Comparison of ENCODE assay signal across 17 cellular contexts in genomic region chr10:101071885-101072433, GRCh38. TPM values are rescaled to one million over a fixed set of nuclear protein-coding genes. Genes with fewer than 3 reads are reported as not detected.
A peak's percentile ranks its signal among the peaks of the same experiment; 100 is the strongest.
DNase-seq lines count a peak whose midpoint lies in the region; ATAC-seq and TF ChIP-seq lines count a peak whose summit lies in the region.
"Had no signal": no experiment of that assay in that cellular context is flagged by ENCODE, and none has a peak within 500 bp of the region (broad histone marks: within the 10 kb centered on the region; RNA-seq: fewer than 3 reads in every experiment).

No MANE protein-coding gene starts in this region.

- TF ChIP-seq CTCF in DOHH2 (IDR thresholded peaks at IDR 0.05; ENCODE audit: low read depth, low read length, poor library complexity, severe bottlenecking) (no peak), lower lobe of right lung (IDR thresholded peaks at IDR 0.05) (no peak), spleen (IDR thresholded peaks at IDR 0.05 in 8 of 11, conservative IDR thresholded peaks at IDR 0.05 in 3 of 11) (no peak)

- peaks cover 59% of the 10 kb centered on the region for H3K4me1 ChIP-seq in DOHH2 (ENCODE audit: control insufficient read depth, low read length)
- peaks cover 83% of the 10 kb centered on the region for H3K4me1 ChIP-seq in Karpas-422 (ENCODE audit: low read length)
- peaks cover 25% of the 10 kb centered on the region for H3K4me1 ChIP-seq in lower lobe of right lung
- H3K4me1 ChIP-seq in spleen = peaks cover 7 to 49% (median 39%) of the 10 kb centered on the region in 6 donors

- TF ChIP-seq POLR2A in spleen (IDR thresholded peaks at IDR 0.05) = no peak

- H3K9ac ChIP-seq in Karpas-422 (ENCODE audit: low read length) = peak overlapping the region; percentile 74
- H3K9ac ChIP-seq: SK-N-SH had no signal

- 0 out of 2 replicates have a peak overlapping the region, but pooled peaks have one; percentile 9 for H2AFZ ChIP-seq in Karpas-422 (ENCODE audit: low read length)

- peak overlapping the region; percentile 55 for H3K4me3 ChIP-seq in DOHH2 (ENCODE audit: low read length)
- H3K4me3 ChIP-seq in Karpas-422 (ENCODE audit: low read length) = peak overlapping the region; percentile 51
- H3K4me3 ChIP-seq in lower lobe of right lung = no peak overlapping the region
- no peak overlapping the region for H3K4me3 ChIP-seq in spleen
- H3K4me3 ChIP-seq: HAP-1 had no signal

- H3K79me2 ChIP-seq in DOHH2 (ENCODE audit: control insufficient read depth, low read length) (no peaks in the 10 kb centered on the region), Karpas-422 (ENCODE audit: low read length) (no peaks in the 10 kb centered on the region)

- H3F3A ChIP-seq in DOHH2 (ENCODE audit: control insufficient read depth, insufficient read depth) = peaks cover 15% of the 10 kb centered on the region

- ATAC-seq in lower lobe of right lung (no peak), GM21576 (IDR thresholded peaks at IDR 0.05; ENCODE audit: unreplicated experiment) (no peak)

- no peaks in the 10 kb centered on the region for H3K9me2 ChIP-seq in DOHH2 (replicated peaks; ENCODE audit: control insufficient read depth, low read length)
- H3K9me2 ChIP-seq in Karpas-422 (replicated peaks; ENCODE audit: insufficient read depth, low read length) = no peaks in the 10 kb centered on the region
- H3K9me2 ChIP-seq: SK-N-SH had no signal

- H3K36me3 ChIP-seq in DOHH2 (ENCODE audit: control insufficient read depth, low read length) (no peaks in the 10 kb centered on the region), Karpas-422 (ENCODE audit: insufficient read depth, low read length) (no peaks in the 10 kb centered on the region), lower lobe of right lung (no peaks in the 10 kb centered on the region), spleen (no peaks in the 10 kb centered on the region)
- H3K36me3 ChIP-seq: HAP-1 had no signal

- 64 to 75% (median 68%) methylated on average over 7 of the region's 7 CpGs for WGBS in spleen, 5 donors

- intact Hi-C loops in lower lobe of right lung (cut with DNase I) (no loop called here), spleen (cut with DNase I; ENCODE audit: low total_unique reads) (no loop called here)

- H3K9me3 ChIP-seq in DOHH2 (ENCODE audit: control insufficient read depth, insufficient read depth, low read length) = no peaks in the 10 kb centered on the region
- no peaks in the 10 kb centered on the region for H3K9me3 ChIP-seq in Karpas-422 (ENCODE audit: low read length)
- no peaks in the 10 kb centered on the region for H3K9me3 ChIP-seq in lower lobe of right lung
- no peaks in the 10 kb centered on the region for H3K9me3 ChIP-seq in spleen
- H3K9me3 ChIP-seq: HAP-1, SK-N-SH had no signal

- peaks cover 8% of the 10 kb centered on the region for H3K27me3 ChIP-seq in DOHH2 (ENCODE audit: control insufficient read depth, low read length)
- no peaks in the 10 kb centered on the region for H3K27me3 ChIP-seq in Karpas-422 (ENCODE audit: low read length)
- peaks cover 55% of the 10 kb centered on the region for H3K27me3 ChIP-seq in lower lobe of right lung (ENCODE audit: low read depth)
- H3K27me3 ChIP-seq in spleen (replicated peaks in 1 of 7) = peaks cover 0 to 57% (median 11%) of the 10 kb centered on the region in 7 donors

- peak overlapping the region; percentile 70 for H3K4me2 ChIP-seq in DOHH2 (ENCODE audit: low read length)
- H3K4me2 ChIP-seq in Karpas-422 (ENCODE audit: low read depth, low read length, poor library complexity, severe bottlenecking) = peak overlapping the region; percentile 69
- H3K4me2 ChIP-seq: SK-N-SH had no signal

- H4K20me1 ChIP-seq in DOHH2 (ENCODE audit: control insufficient read depth, insufficient read depth, low read depth, low read length) (no peaks in the 10 kb centered on the region), Karpas-422 (ENCODE audit: insufficient read depth, low read depth, low read length) (no peaks in the 10 kb centered on the region)

- peak overlapping the region; percentile 75 for H3K27ac ChIP-seq in DOHH2 (ENCODE audit: low read depth, low read length)
- H3K27ac ChIP-seq in Karpas-422 (ENCODE audit: low read length) = peak overlapping the region; percentile 98
- H3K27ac ChIP-seq in lower lobe of right lung = peak overlapping the region; percentile 38
- peak overlapping the region; percentile 7 to 77 (median 67) for H3K27ac ChIP-seq in spleen

- DNase-seq in Karpas-422 (peak; percentile 86), lower lobe of right lung (no peak), spleen (no peak), GDM1 (lab: John Stamatoyannopoulos, UW) (no peak), EL (no peak)
- DNase-seq: DMS153, NCI-H1105, NCI-H187, NCI-H446 treated with DMSO at 0.1 percent for 48 hours, NCI-H748 treated with DMSO at 0.1 percent for 48 hours, SK-N-SH had no signal

RNA-seq across cellular contexts. Expression of gene KAZALD1, which starts 10.2 kb away (rescaled TPM):
- total RNA-seq in Karpas-422 (2014; rRNA removed; shearing (Covaris generic); ENCODE audit: low replicate concordance) = 21.5 and 50.1 TPM in 2 replicates
- total RNA-seq in lower lobe of right lung = 9.9 TPM
- total RNA-seq in spleen = 10 to 100 TPM; 15.1 to 67.3 (median 57.3) TPM
- polyA plus RNA-seq in spleen = 10 to 100 TPM; 11.6 to 32.5 (median 15.5) TPM

RNA-seq across cellular contexts. Expression of gene SFXN3, which starts 40.9 kb away (rescaled TPM):
- 8.5 and 13.6 TPM in 2 replicates for total RNA-seq in Karpas-422 (2014; rRNA removed; shearing (Covaris generic); ENCODE audit: low replicate concordance)
- 57.8 TPM for total RNA-seq in lower lobe of right lung
- 10 to 100 TPM; 35.6 to 70.0 (median 44.3) TPM for total RNA-seq in spleen
- 10 to 100 TPM in 2 of 3 donors, 1 to 10 TPM in 1; 7.9 to 16.6 (median 10.8) TPM for polyA plus RNA-seq in spleen

RNA-seq across cellular contexts. Expression of gene PDZD7, which starts 41.0 kb away (rescaled TPM):
- total RNA-seq in Karpas-422 (2014; rRNA removed; shearing (Covaris generic); ENCODE audit: low replicate concordance) = 2.6 and 3.0 TPM in 2 replicates
- total RNA-seq in lower lobe of right lung (1.6 TPM), spleen (1 to 10 TPM in 5 of 7 donors, under 1 TPM in 2; 0.42 to 2.3 (median 1.6) TPM)
- polyA plus RNA-seq in spleen = under 1 TPM; 0.17 to 0.77 (median 0.30) TPM

RNA-seq across cellular contexts. Expression of gene TLX1, which starts 59.1 kb away (rescaled TPM):
- not detected in 2 replicates for total RNA-seq in Karpas-422 (2014; rRNA removed; shearing (Covaris generic); ENCODE audit: low replicate concordance)
- total RNA-seq in lower lobe of right lung (not detected), spleen (10 to 100 TPM; 21.0 to 91.5 (median 35.0) TPM)
- 10 to 100 TPM in 1 of 3 donors, 1 to 10 TPM in 2; 5.7 to 11.7 (median 7.5) TPM for polyA plus RNA-seq in spleen
- total RNA-seq: MCF 10A had no signal
- polyA plus RNA-seq: AG04450, BJ, SK-N-SH had no signal

Comparison
In these comparisons a context has a peak if more than half of its experiments do, and no peak if none do; other contexts are left out.
1. H3K27ac ChIP-seq: peak in every context shown above with its lines; median percentile 98 in Karpas-422; 75 in DOHH2; 67 in spleen; 38 in lower lobe of right lung.
2. H3K4me3 ChIP-seq: peak in DOHH2 (single experiment) and Karpas-422 (single experiment); none in lower lobe of right lung (single experiment) and spleen (0 of 8).